In the genomic region with DNA sequence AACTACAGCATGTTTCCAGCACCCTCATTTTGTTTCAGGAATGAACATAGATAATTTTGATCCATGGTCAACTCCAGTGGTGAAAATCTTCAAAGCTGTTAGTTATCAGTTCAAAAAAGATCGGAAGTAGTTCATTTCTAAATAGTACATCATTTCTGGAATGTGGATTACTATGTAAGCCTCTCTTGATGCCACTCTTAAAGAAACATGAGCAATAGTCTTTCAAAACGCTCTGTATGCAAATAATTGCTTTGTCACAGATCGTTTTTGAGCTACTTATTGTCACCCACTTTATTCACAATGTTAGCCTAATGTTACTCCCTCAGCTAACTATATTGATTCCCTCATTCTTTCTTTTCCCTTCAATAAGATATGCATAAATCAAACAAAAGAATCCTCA, we compare ENCODE assay signal across 21 cellular contexts.
"Had no signal": no experiment of that assay in that cellular context is flagged by ENCODE, and none has a peak within 500 bp of the region (broad histone marks: within the 10 kb centered on the region; RNA-seq: fewer than 3 reads in every experiment).

No MANE protein-coding gene starts in this region.

- DNase-seq: KBM-7; MM.1S; NCI-H1092 treated with DMSO at 0.1 percent for 48 hours; NCI-H1436 treated with DMSO at 0.1 percent for 48 hours; NCI-H1694; NCI-H187 treated with DMSO at 0.1 percent for 48 hours; NCI-H2029 treated with DMSO at 0.1 percent for 48 hours; NCI-H2171; NCI-H226; NCI-H446; NCI-H510A; NCI-H524 treated with DMSO at 0.1 percent for 48 hours; NCI-H774; NK-92 treated with Interleukin-12 subunit alpha and Interleukin-12 subunit beta, amount 100 ng/mL, for 24 hours; PC-3; SHP77; T-helper 1 cell had no signal

- ATAC-seq: Panc1, PC-3, SK-N-SH treated with all-trans-retinoic acid at 6 μM for 48 hours had no signal

- H3K27ac ChIP-seq: HL-60, RWPE1 had no signal
